16 cellular contexts compared by ENCODE assay signal in the genomic region with DNA sequence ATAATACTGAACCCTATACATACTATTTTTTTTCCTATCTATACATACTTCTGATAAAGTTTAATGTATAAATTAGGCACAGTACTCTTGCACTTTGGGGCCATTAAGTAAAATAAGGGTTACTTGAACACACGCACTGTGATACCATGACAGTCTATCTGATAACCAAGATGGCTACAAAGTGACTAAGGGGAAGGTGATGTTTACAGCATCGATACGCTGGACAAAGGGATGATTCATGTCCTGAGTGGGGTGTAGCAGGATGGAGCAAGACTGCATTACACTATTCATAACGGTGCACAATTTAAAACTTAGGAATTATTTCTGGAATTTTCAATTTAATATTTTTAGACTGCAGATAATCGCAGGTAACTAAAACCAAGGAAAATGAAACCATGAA. TPM values are rescaled to one million over a fixed set of nuclear protein-coding genes. Genes with fewer than 3 reads are reported as not detected.
DNase-seq lines count a peak whose midpoint lies in the region; ATAC-seq and TF ChIP-seq lines count a peak whose summit lies in the region.
"Had no signal": no experiment of that assay in that cellular context is flagged by ENCODE, and none has a peak within 500 bp of the region (broad histone marks: within the 10 kb centered on the region; RNA-seq: fewer than 3 reads in every experiment).

No MANE protein-coding gene starts in this region.

- peak; percentile 14 for ATAC-seq in naive thymus-derived CD4-positive, alpha-beta T cell
- no peak for ATAC-seq in HG02852 (IDR thresholded peaks at IDR 0.05; ENCODE audit: unreplicated experiment)
- ATAC-seq in HG03342 (IDR thresholded peaks at IDR 0.05; ENCODE audit: unreplicated experiment), result no peak
- ATAC-seq: WTC11 had no signal

- no peak overlapping the region for H3K4me3 ChIP-seq in PC-9
- H3K4me3 ChIP-seq in naive thymus-derived CD4-positive, alpha-beta T cell (ENCODE audit: low read length), result no peak overlapping the region
- H3K4me3 ChIP-seq: Peyer's patch had no signal

- no peak overlapping the region for H3K4me3 Mint-ChIP-seq in naive thymus-derived CD4-positive, alpha-beta T cell
- H3K4me3 Mint-ChIP-seq: activated naive CD8-positive, alpha-beta T cell treated with anti-CD3 and anti-CD28 coated beads for 36 hours; immature natural killer cell; nephron; WTC11 had no signal

- H3K9me3 Mint-ChIP-seq in naive thymus-derived CD4-positive, alpha-beta T cell, result peaks cover 0 to 8% (median 2%) of the 10 kb centered on the region in 11 donors
- H3K9me3 Mint-ChIP-seq: activated naive CD8-positive, alpha-beta T cell treated with anti-CD3 and anti-CD28 coated beads for 36 hours; immature natural killer cell; nephron; WTC11 had no signal

- BruUV-seq in PC-9 (replicated peaks; lab: Mats Ljungman, UMichigan), result no TSS peak

- H3K9me2 ChIP-seq in PC-9 (ENCODE audit: insufficient read depth), result no peaks in the 10 kb centered on the region

- H3F3A ChIP-seq in PC-9 (ENCODE audit: insufficient read depth, low read depth), result peaks cover 27% of the 10 kb centered on the region

- POLR2A ChIA-PET in PC-9 (lab: Charles Lee; ENCODE audit: unreplicated experiment), result no interaction called here
- POLR2A ChIA-PET in naive thymus-derived CD4-positive, alpha-beta T cell (lab: Charles Lee), result no interaction called here

- H3K4me2 ChIP-seq in PC-9, result peak overlapping the region; percentile 61

- H4K20me1 ChIP-seq in PC-9 (ENCODE audit: insufficient read depth), result no peaks in the 10 kb centered on the region

- intact Hi-C loops in PC-9 (cut with micrococcal nuclease; ENCODE audit: unreplicated experiment), result loop anchor here (1.0 to 10.0 kb wide), 3 partner anchors 100 to 1288 kb away; a partner anchor contains a TSS
- intact Hi-C loops in naive thymus-derived CD4-positive, alpha-beta T cell (cut with micrococcal nuclease), result no loop called here

- peaks cover 0 to 4% (median 3%) of the 10 kb centered on the region in 5 donors for H3K36me3 Mint-ChIP-seq in naive thymus-derived CD4-positive, alpha-beta T cell
- H3K36me3 Mint-ChIP-seq: activated naive CD8-positive, alpha-beta T cell treated with anti-CD3 and anti-CD28 coated beads for 36 hours; WTC11 had no signal

- peaks cover 5% of the 10 kb centered on the region; the same call in 1 of the 2 replicates for H3K9me3 ChIP-seq in PC-9 (ENCODE audit: insufficient read depth, low read depth)
- H3K9me3 ChIP-seq in naive thymus-derived CD4-positive, alpha-beta T cell (ENCODE audit: control insufficient read depth in 2 of 3, low read length in 3 of 3), result no peaks in the 10 kb centered on the region
- H3K9me3 ChIP-seq: BE2C, Peyer's patch had no signal

- DNase-seq in EL, result peak; percentile 75
- peak in 1 of 2 experiments; percentile 47 for DNase-seq in PC-9
- peak; percentile 85 for DNase-seq in dermis blood vessel endothelial cell
- no peak for DNase-seq in naive thymus-derived CD4-positive, alpha-beta T cell
- no peak for DNase-seq in ecto neural progenitor cell (ENCODE audit: low spot score)
- DNase-seq in effector CD4-positive, alpha-beta T cell, result no peak
- DNase-seq: activated naive CD8-positive, alpha-beta T cell treated with anti-CD3 and anti-CD28 coated beads for 36 hours; BE2C; caudate nucleus; immature natural killer cell; NCI-H1105 treated with DMSO at 0.1 percent for 48 hours; Peyer's patch had no signal

- CTCF ChIA-PET in PC-9 (lab: Charles Lee), result interaction anchor here (1.5 kb wide), 1 partner anchor 101 kb away, joined by 3 read pairs; no protein-coding TSS in a partner anchor
- CTCF ChIA-PET in naive thymus-derived CD4-positive, alpha-beta T cell (lab: Charles Lee), result no interaction called here

- no peaks in the 10 kb centered on the region for H3K79me2 ChIP-seq in PC-9 (ENCODE audit: low read depth)

- H3K27ac Mint-ChIP-seq in naive thymus-derived CD4-positive, alpha-beta T cell, result no peak overlapping the region
- H3K27ac Mint-ChIP-seq: activated naive CD8-positive, alpha-beta T cell treated with anti-CD3 and anti-CD28 coated beads for 36 hours; immature natural killer cell; nephron; WTC11 had no signal

- H3K27me3 Mint-ChIP-seq in naive thymus-derived CD4-positive, alpha-beta T cell, result no peaks in the 10 kb centered on the region
- H3K27me3 Mint-ChIP-seq: activated naive CD8-positive, alpha-beta T cell treated with anti-CD3 and anti-CD28 coated beads for 36 hours had no signal

- TF ChIP-seq CTCF in PC-9 (conservative IDR thresholded peaks at IDR 0.05), result no peak

- H3K36me3 ChIP-seq in PC-9 (ENCODE audit: low read depth), result no peaks in the 10 kb centered on the region
- no peaks in the 10 kb centered on the region for H3K36me3 ChIP-seq in naive thymus-derived CD4-positive, alpha-beta T cell (ENCODE audit: control insufficient read depth in 2 of 3, insufficient read depth in 3 of 3, low read length in 3 of 3)
- H3K36me3 ChIP-seq: BE2C, Peyer's patch had no signal

- H3K27me3 ChIP-seq in PC-9 (ENCODE audit: insufficient read depth, low read depth), result no peaks in the 10 kb centered on the region
- no peaks in the 10 kb centered on the region for H3K27me3 ChIP-seq in naive thymus-derived CD4-positive, alpha-beta T cell (ENCODE audit: control insufficient read depth in 2 of 2, insufficient read depth in 2 of 2, low read length in 2 of 2)
- H3K27me3 ChIP-seq: BE2C, Peyer's patch had no signal

- H3K4me1 Mint-ChIP-seq in naive thymus-derived CD4-positive, alpha-beta T cell, result no peaks in the 10 kb centered on the region
- H3K4me1 Mint-ChIP-seq: activated naive CD8-positive, alpha-beta T cell treated with anti-CD3 and anti-CD28 coated beads for 36 hours; immature natural killer cell; nephron had no signal

- H3K27ac ChIP-seq in PC-9, result peak overlapping the region; percentile 81
- H3K27ac ChIP-seq in naive thymus-derived CD4-positive, alpha-beta T cell (ENCODE audit: low read depth, low read length), result no peak overlapping the region
- H3K27ac ChIP-seq: Peyer's patch had no signal

- H2AFZ ChIP-seq in PC-9, result no peak overlapping the region

- H3K4me1 ChIP-seq in PC-9 (replicated peaks; ENCODE audit: insufficient read depth), result peaks cover 39% of the 10 kb centered on the region
- H3K4me1 ChIP-seq in naive thymus-derived CD4-positive, alpha-beta T cell (ENCODE audit: control insufficient read depth in 2 of 2, insufficient read depth in 2 of 2, low read length in 2 of 2), result no peaks in the 10 kb centered on the region
- H3K4me1 ChIP-seq: BE2C had no signal

RNA-seq across cellular contexts. Expression of a gene that starts 30.0 kb away (rescaled TPM):
- total RNA-seq in PC-9 (2021), result not detected in 2 replicates
- not detected in 2 replicates for total RNA-seq in dermis blood vessel endothelial cell
- total RNA-seq in naive thymus-derived CD4-positive, alpha-beta T cell, result not detected
- not detected for polyA plus RNA-seq in naive thymus-derived CD4-positive, alpha-beta T cell
- total RNA-seq: activated naive CD8-positive, alpha-beta T cell treated with anti-CD3 and anti-CD28 coated beads for 36 hours; WTC11 had no signal
- polyA plus RNA-seq: immature natural killer cell had no signal

Comparison
In these comparisons a context has a peak if more than half of its experiments do, and no peak if none do; other contexts are left out.
1. DNase-seq: peak in EL (single experiment) and dermis blood vessel endothelial cell (single experiment); none in naive thymus-derived CD4-positive, alpha-beta T cell (0 of 9), ecto neural progenitor cell (single experiment) and effector CD4-positive, alpha-beta T cell (single experiment).